ENCODE assay signal across 8 cellular contexts in genomic region chr16:1991588-1992474, GRCh38. TPM values are rescaled to one million over a fixed set of nuclear protein-coding genes. Genes with fewer than 3 reads are reported as not detected.
DNase-seq lines count a peak whose midpoint lies in the region; TF ChIP-seq lines count a peak whose summit lies in the region.

No MANE protein-coding gene starts in this region.

- peak overlapping the region; percentile 58 for H3K18ac ChIP-seq in H9 (ENCODE audit: insufficient read length, low read depth, low read length)

- H3K23ac ChIP-seq in H9 (ENCODE audit: insufficient read length, low read depth, low read length) = no peak overlapping the region

- H3K4me2 ChIP-seq in H9 (ENCODE audit: insufficient read depth, insufficient read length, low read length) = peak overlapping the region; percentile 53

- H2BK5ac ChIP-seq in H9 (ENCODE audit: insufficient read length, low read length) = no peak overlapping the region

- peaks cover 15% of the 10 kb centered on the region; the same call in 1 of the 2 replicates for H3K27me3 ChIP-seq in H9 (ENCODE audit: insufficient read depth, low read length)

- H4K8ac ChIP-seq in H9 (replicated peaks; ENCODE audit: insufficient read length, low read depth, low read length) = no peak overlapping the region

- DNase-seq in ELF-1 (ENCODE audit: low read depth, low spot score) (peak; percentile 89), H9 (peak; percentile 97), NCI-H460 (ENCODE audit: extremely low read depth, low read depth) (peak; percentile 89), activated T-cell treated with anti-CD3 and anti-CD28 coated beads for 48 hours (ENCODE audit: low read depth) (peak; percentile 96), epithelial cell of prostate (ENCODE audit: low read depth, low spot score) (peak; percentile 27), middle frontal gyrus (ENCODE audit: extremely low spot score, low spot score) (peak; percentile 53), NCI-H1694 (lab: John Stamatoyannopoulos, UW) (no peak)
- DNase-seq in stimulated activated CD8-positive, alpha-beta memory T cell treated with anti-CD3 and anti-CD28 coated beads, Interleukin-15, amount 100 ng/mL, for 4 hours (ENCODE audit: low read depth in 2 of 2) = peak; percentile 95 to 97

- H3K23me2 ChIP-seq in H9 (ENCODE audit: insufficient read length, low read depth, low read length, poor library complexity, severe bottlenecking) = peaks cover 18% of the 10 kb centered on the region

- H4K5ac ChIP-seq in H9 (ENCODE audit: insufficient read length, low read depth, low read length) = no peak overlapping the region

- H3K79me2 ChIP-seq in H9 (ENCODE audit: insufficient read depth, low read length) = no peaks in the 10 kb centered on the region

- no peaks in the 10 kb centered on the region; the same call in 1 of the 2 replicates for H3K4me1 ChIP-seq in H9 (ENCODE audit: insufficient read depth, low read length)

- H3K79me1 ChIP-seq in H9 (ENCODE audit: insufficient read depth, low read depth, low read length, poor library complexity, severe bottlenecking) = no peaks in the 10 kb centered on the region

- peaks cover 0 to 3% (median 2%) of the 10 kb centered on the region in 3 experiments; a peak in 5 of 7 replicates for H3K36me3 Mint-ChIP-seq in H9 (ENCODE audit: insufficient read depth in 1 of 3, low read depth in 3 of 3)

- H3K56ac ChIP-seq in H9 (ENCODE audit: insufficient read length, low read depth, low read length) = no peak overlapping the region

- H3T11ph ChIP-seq in H9 (ENCODE audit: low read length) = no peak overlapping the region

- no peaks in the 10 kb centered on the region for H3K9me3 ChIP-seq in H9 (ENCODE audit: control insufficient read depth, low read depth, low read length)

- H3K4me3 Mint-ChIP-seq in H9 = peak overlapping the region; percentile 66 to 84

- H2BK12ac ChIP-seq in H9 (ENCODE audit: insufficient read length, low read depth, low read length) = no peak overlapping the region

- no peak overlapping the region for H4K91ac ChIP-seq in H9 (ENCODE audit: insufficient read length, low read depth, low read length)

- H4K20me1 ChIP-seq in H9 (ENCODE audit: control insufficient read depth, insufficient read depth, insufficient read length) = no peaks in the 10 kb centered on the region

- H3K9ac ChIP-seq in H9 (ENCODE audit: extremely low read depth, insufficient read length, low read length) = no peak overlapping the region

- no peaks in the 10 kb centered on the region; a peak in 1 of 5 replicates for H3K9me3 Mint-ChIP-seq in H9

- peaks cover 42% of the 10 kb centered on the region for H3K27me3 Mint-ChIP-seq in H9 (ENCODE audit: low read depth)

- no peak for TF ChIP-seq CTCF in H9 (conservative IDR thresholded peaks at IDR 0.05)

- H3K14ac ChIP-seq in H9 (ENCODE audit: insufficient read depth, low read length) = 0 out of 2 replicates have a peak overlapping the region, but pooled peaks have one; percentile 50

- H2BK15ac ChIP-seq in H9 (ENCODE audit: low read depth, low read length) = no peak overlapping the region; the same call in 1 of the 2 replicates

- H2AFZ ChIP-seq in H9 (ENCODE audit: low read length) = no peak overlapping the region

- H2BK120ac ChIP-seq in H9 (ENCODE audit: low read depth, low read length, poor library complexity, severe bottlenecking) = no peak overlapping the region

- no peak overlapping the region for H2AK5ac ChIP-seq in H9 (ENCODE audit: insufficient read length, low read length)

- no peak overlapping the region for H3K4ac ChIP-seq in H9 (ENCODE audit: low read depth, low read length)

- H3K4me1 Mint-ChIP-seq in H9 = peaks cover 16 to 20% of the 10 kb centered on the region in 2 experiments

- H3K27ac ChIP-seq in H9 (ENCODE audit: insufficient read length, low read depth, low read length) = no peak overlapping the region
- no peak overlapping the region for H3K27ac ChIP-seq in epithelial cell of prostate

- no peak overlapping the region for H3K27ac Mint-ChIP-seq in H9

- no CpG with 5 or more reads among the region's 90 CpGs for WGBS in H9 (ENCODE audit: extremely low coverage, insufficient read length, low lambda C conversion rate)

- H2BK20ac ChIP-seq in H9 (ENCODE audit: low read depth, low read length, poor library complexity, severe bottlenecking) = no peak overlapping the region

RNA-seq across cellular contexts. Expression of gene SYNGR3, which starts 2.1 kb away (rescaled TPM):
- total RNA-seq in H9 (2021) = 11.9 and 12.1 TPM in 2 replicates
- total RNA-seq in NCI-H460 (2014; rRNA removed; shearing (Covaris generic)) = 4.0 and 4.5 TPM in 2 replicates
- 4.6 and 13.2 TPM in 2 replicates for polyA plus RNA-seq in NCI-H460 (2014; cell fraction: nucleus; rRNA removed)

RNA-seq across cellular contexts. Expression of gene GFER, which starts 7.8 kb away (rescaled TPM):
- total RNA-seq in H9 (2021) = 49.1 and 50.4 TPM in 2 replicates
- 26.1 and 30.8 TPM in 2 replicates for total RNA-seq in NCI-H460 (2014; rRNA removed; shearing (Covaris generic))
- polyA plus RNA-seq in NCI-H460 (2014; cell fraction: nucleus; rRNA removed) = 61.4 and 77.3 TPM in 2 replicates

RNA-seq across cellular contexts. Expression of gene NOXO1, which starts 10.6 kb away (rescaled TPM):
- total RNA-seq in H9 (2021) = 1.3 and 1.7 TPM in 2 replicates
- total RNA-seq in NCI-H460 (2014; rRNA removed; shearing (Covaris generic)) = 0.84 TPM in 1 of 2 replicates, not detected in the other
- 0.42 and 0.47 TPM in 2 replicates for polyA plus RNA-seq in NCI-H460 (2014; cell fraction: nucleus; rRNA removed)

RNA-seq across cellular contexts. Expression of gene ZNF598, which starts 17.8 kb away (rescaled TPM):
- total RNA-seq in H9 (2021) = 64.2 and 70.9 TPM in 2 replicates
- 35.1 and 37.1 TPM in 2 replicates for total RNA-seq in NCI-H460 (2014; rRNA removed; shearing (Covaris generic))
- 212 and 247 TPM in 2 replicates for polyA plus RNA-seq in NCI-H460 (2014; cell fraction: nucleus; rRNA removed)

RNA-seq across cellular contexts. Expression of gene TBL3, which starts 20.0 kb away (rescaled TPM):
- total RNA-seq in H9 (2021) = 53.3 and 54.0 TPM in 2 replicates
- 32.0 and 34.1 TPM in 2 replicates for total RNA-seq in NCI-H460 (2014; rRNA removed; shearing (Covaris generic))
- polyA plus RNA-seq in NCI-H460 (2014; cell fraction: nucleus; rRNA removed) = 234 and 389 TPM in 2 replicates
